1 cellular context compared by ENCODE assay signal in genomic region chr11:76825726-76826396, GRCh38.
TF ChIP-seq lines count a peak whose summit lies in the region.

No MANE protein-coding gene starts in this region.

TF ChIP-seq in K562, 482 proteins besides CTCF, POLR2A, EP300 and RAD21 (continued from another document and continues in another):
- TF ChIP-seq, protein P1, sequence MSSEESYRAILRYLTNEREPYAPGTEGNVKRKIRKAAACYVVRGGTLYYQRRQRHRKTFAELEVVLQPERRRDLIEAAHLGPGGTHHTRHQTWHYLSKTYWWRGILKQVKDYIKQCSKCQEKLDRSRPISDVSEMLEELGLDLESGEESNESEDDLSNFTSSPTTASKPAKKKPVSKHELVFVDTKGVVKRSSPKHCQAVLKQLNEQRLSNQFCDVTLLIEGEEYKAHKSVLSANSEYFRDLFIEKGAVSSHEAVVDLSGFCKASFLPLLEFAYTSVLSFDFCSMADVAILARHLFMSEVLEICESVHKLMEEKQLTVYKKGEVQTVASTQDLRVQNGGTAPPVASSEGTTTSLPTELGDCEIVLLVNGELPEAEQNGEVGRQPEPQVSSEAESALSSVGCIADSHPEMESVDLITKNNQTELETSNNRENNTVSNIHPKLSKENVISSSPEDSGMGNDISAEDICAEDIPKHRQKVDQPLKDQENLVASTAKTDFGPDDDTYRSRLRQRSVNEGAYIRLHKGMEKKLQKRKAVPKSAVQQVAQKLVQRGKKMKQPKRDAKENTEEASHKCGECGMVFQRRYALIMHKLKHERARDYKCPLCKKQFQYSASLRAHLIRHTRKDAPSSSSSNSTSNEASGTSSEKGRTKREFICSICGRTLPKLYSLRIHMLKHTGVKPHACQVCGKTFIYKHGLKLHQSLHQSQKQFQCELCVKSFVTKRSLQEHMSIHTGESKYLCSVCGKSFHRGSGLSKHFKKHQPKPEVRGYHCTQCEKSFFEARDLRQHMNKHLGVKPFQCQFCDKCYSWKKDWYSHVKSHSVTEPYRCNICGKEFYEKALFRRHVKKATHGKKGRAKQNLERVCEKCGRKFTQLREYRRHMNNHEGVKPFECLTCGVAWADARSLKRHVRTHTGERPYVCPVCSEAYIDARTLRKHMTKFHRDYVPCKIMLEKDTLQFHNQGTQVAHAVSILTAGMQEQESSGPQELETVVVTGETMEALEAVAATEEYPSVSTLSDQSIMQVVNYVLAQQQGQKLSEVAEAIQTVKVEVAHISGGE (CRISPR knock-in tag; IDR thresholded peaks at IDR 0.05) = no peak
- no peak for TF ChIP-seq ZNF239 (CRISPR knock-in tag; IDR thresholded peaks at IDR 0.05)
- TF ChIP-seq PHTF2 (CRISPR knock-in tag; IDR thresholded peaks at IDR 0.05) = no peak
- no peak for TF ChIP-seq ZSCAN32 (CRISPR knock-in tag; IDR thresholded peaks at IDR 0.05)
- TF ChIP-seq ETV5 (CRISPR knock-in tag; IDR thresholded peaks at IDR 0.05; ENCODE audit: low read depth) = no peak
- TF ChIP-seq SMAD2 (IDR thresholded peaks at IDR 0.05; ENCODE audit: low read depth, low read length) = no peak
- no peak for TF ChIP-seq MYC (IDR thresholded peaks at IDR 0.05; ENCODE audit: low read depth, low read length)
- no peak for TF ChIP-seq MYC (CRISPR knock-in tag; IDR thresholded peaks at IDR 0.05; ENCODE audit: borderline replicate concordance, low read depth)
- no peak for TF ChIP-seq ZNF253 (CRISPR knock-in tag; conservative IDR thresholded peaks at IDR 0.05)
- TF ChIP-seq CHCHD3 (CRISPR knock-in tag; IDR thresholded peaks at IDR 0.05) = no peak
- no peak for TF ChIP-seq SIN3B (IDR thresholded peaks at IDR 0.05; ENCODE audit: low read depth)
- TF ChIP-seq, protein P2, sequence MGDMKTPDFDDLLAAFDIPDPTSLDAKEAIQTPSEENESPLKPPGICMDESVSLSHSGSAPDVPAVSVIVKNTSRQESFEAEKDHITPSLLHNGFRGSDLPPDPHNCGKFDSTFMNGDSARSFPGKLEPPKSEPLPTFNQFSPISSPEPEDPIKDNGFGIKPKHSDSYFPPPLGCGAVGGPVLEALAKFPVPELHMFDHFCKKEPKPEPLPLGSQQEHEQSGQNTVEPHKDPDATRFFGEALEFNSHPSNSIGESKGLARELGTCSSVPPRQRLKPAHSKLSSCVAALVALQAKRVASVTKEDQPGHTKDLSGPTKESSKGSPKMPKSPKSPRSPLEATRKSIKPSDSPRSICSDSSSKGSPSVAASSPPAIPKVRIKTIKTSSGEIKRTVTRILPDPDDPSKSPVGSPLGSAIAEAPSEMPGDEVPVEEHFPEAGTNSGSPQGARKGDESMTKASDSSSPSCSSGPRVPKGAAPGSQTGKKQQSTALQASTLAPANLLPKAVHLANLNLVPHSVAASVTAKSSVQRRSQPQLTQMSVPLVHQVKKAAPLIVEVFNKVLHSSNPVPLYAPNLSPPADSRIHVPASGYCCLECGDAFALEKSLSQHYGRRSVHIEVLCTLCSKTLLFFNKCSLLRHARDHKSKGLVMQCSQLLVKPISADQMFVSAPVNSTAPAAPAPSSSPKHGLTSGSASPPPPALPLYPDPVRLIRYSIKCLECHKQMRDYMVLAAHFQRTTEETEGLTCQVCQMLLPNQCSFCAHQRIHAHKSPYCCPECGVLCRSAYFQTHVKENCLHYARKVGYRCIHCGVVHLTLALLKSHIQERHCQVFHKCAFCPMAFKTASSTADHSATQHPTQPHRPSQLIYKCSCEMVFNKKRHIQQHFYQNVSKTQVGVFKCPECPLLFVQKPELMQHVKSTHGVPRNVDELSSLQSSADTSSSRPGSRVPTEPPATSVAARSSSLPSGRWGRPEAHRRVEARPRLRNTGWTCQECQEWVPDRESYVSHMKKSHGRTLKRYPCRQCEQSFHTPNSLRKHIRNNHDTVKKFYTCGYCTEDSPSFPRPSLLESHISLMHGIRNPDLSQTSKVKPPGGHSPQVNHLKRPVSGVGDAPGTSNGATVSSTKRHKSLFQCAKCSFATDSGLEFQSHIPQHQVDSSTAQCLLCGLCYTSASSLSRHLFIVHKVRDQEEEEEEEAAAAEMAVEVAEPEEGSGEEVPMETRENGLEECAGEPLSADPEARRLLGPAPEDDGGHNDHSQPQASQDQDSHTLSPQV (IDR thresholded peaks at IDR 0.05) = peak; percentile 83; the same call in 1 of the 2 replicates
- TF ChIP-seq BCOR (IDR thresholded peaks at IDR 0.05) = no peak
- TF ChIP-seq RFX1 (IDR thresholded peaks at IDR 0.05) = no peak
- TF ChIP-seq FOXJ3 (CRISPR knock-in tag; IDR thresholded peaks at IDR 0.05) = no peak
- TF ChIP-seq, protein P3, sequence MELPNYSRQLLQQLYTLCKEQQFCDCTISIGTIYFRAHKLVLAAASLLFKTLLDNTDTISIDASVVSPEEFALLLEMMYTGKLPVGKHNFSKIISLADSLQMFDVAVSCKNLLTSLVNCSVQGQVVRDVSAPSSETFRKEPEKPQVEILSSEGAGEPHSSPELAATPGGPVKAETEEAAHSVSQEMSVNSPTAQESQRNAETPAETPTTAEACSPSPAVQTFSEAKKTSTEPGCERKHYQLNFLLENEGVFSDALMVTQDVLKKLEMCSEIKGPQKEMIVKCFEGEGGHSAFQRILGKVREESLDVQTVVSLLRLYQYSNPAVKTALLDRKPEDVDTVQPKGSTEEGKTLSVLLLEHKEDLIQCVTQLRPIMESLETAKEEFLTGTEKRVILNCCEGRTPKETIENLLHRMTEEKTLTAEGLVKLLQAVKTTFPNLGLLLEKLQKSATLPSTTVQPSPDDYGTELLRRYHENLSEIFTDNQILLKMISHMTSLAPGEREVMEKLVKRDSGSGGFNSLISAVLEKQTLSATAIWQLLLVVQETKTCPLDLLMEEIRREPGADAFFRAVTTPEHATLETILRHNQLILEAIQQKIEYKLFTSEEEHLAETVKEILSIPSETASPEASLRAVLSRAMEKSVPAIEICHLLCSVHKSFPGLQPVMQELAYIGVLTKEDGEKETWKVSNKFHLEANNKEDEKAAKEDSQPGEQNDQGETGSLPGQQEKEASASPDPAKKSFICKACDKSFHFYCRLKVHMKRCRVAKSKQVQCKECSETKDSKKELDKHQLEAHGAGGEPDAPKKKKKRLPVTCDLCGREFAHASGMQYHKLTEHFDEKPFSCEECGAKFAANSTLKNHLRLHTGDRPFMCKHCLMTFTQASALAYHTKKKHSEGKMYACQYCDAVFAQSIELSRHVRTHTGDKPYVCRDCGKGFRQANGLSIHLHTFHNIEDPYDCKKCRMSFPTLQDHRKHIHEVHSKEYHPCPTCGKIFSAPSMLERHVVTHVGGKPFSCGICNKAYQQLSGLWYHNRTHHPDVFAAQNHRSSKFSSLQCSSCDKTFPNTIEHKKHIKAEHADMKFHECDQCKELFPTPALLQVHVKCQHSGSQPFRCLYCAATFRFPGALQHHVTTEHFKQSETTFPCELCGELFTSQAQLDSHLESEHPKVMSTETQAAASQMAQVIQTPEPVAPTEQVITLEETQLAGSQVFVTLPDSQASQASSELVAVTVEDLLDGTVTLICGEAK (IDR thresholded peaks at IDR 0.05) = no peak
- TF ChIP-seq, protein P3 (CRISPR knock-in tag; IDR thresholded peaks at IDR 0.05) = no peak
- TF ChIP-seq ZNF280B (CRISPR knock-in tag; IDR thresholded peaks at IDR 0.05) = no peak
- TF ChIP-seq KAT2B (IDR thresholded peaks at IDR 0.05; ENCODE audit: low read depth, low read length) = no peak
- peak; percentile 80 for TF ChIP-seq ARID1B (IDR thresholded peaks at IDR 0.05)
- no peak for TF ChIP-seq AFF4 (CRISPR knock-in tag; IDR thresholded peaks at IDR 0.05)
- TF ChIP-seq NFIX (CRISPR knock-in tag; IDR thresholded peaks at IDR 0.05; ENCODE audit: low read depth) = no peak
- TF ChIP-seq ZBED1 (IDR thresholded peaks at IDR 0.05) = no peak
- no peak for TF ChIP-seq CREM (IDR thresholded peaks at IDR 0.05; ENCODE audit: low read depth)
- TF ChIP-seq SREBF1 (IDR thresholded peaks at IDR 0.05; ENCODE audit: borderline replicate concordance, low read depth, low read length) = no peak
- no peak for TF ChIP-seq NCOA6 (IDR thresholded peaks at IDR 0.05)
- TF ChIP-seq ZC3H4 (CRISPR knock-in tag; IDR thresholded peaks at IDR 0.05; ENCODE audit: borderline replicate concordance) = no peak
- no peak for TF ChIP-seq U2AF1 (optimal IDR thresholded peaks at IDR 0.05; ENCODE audit: low read depth, low read length)
- TF ChIP-seq, protein P4, sequence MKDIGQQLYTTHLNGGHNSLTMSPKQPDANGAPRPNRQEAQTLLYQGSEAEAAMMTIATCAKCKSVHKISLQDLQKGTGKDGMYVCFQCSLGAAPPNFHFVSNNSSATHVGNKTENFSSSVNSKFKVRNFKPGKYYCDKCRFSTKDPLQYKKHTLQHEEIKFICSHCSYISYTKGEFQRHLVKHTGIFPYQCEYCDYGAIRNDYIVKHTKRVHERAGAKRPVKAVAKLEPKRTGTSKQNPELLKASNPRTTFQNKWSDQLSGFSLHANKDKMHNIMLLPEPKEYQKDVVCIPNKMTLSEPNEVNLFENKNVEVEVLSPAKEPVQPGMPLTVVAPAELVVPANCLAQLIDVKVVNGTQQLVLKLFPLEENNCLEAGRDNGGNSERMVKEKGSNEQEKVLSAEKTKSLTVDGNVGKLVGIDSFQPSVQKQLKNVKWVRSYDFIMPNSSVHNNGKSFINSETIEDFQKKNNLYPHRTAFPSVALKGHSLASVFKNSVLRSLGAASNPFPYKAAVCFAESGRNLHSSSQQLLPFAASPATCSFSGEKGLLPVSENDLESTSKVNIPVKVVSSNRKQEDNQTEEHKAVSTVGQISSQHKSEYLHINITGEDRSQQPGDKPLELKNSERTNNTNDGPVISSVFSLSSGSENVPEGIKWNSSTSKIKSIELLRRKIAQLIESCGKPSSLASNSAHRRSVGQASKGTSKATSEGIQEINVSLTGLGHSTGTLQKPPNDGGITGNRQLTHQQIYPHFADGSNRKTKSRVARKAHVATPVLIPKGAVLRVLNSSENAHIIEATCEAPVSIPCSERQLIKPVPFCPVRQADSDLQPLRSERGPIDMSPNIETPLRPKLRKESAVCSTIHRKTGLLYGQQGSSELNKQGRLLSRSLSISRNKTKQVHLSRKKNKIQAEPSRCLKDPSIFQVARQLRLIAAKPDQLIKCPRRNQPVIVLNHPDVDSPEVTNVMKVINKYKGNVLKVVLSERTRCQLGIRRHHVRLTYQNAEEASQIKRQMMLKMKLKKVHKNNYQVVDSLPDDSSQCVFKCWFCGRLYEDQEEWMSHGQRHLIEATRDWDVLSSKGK (CRISPR knock-in tag; IDR thresholded peaks at IDR 0.05) = no peak
- no peak for TF ChIP-seq CCAR2 (IDR thresholded peaks at IDR 0.05; ENCODE audit: low read depth, low read length)
- no peak for TF ChIP-seq RUNX1 (IDR thresholded peaks at IDR 0.05; ENCODE audit: low read depth)
- no peak for TF ChIP-seq ZNF24 (IDR thresholded peaks at IDR 0.05)
- no peak for TF ChIP-seq CAMTA2 (CRISPR knock-in tag; conservative IDR thresholded peaks at IDR 0.05)
